ENCODE assay signal across 12 cellular contexts in the genomic region with DNA sequence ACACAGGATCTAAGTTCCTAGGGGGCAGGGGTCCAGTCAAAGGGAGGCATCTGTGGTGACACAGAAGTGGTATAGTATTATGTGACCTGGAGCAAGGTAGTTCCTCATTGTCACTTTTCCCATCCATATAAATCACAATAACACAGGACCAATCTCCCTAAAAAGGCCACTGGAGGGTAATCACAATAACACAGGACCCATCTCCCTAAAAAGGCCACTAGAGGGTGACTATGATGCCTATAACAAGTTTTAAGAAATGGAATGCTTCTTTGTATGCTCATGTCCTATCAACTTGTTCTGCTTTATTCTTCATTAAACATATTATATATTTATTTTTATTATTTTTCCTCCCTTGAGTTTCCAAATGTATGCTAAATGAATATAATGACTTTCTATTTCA.
DNase-seq lines count a peak whose midpoint lies in the region; ATAC-seq, FAIRE-seq and TF ChIP-seq lines count a peak whose summit lies in the region.
"Had no signal": no experiment of that assay in that cellular context is flagged by ENCODE, and none has a peak within 500 bp of the region (broad histone marks: within the 10 kb centered on the region; RNA-seq: fewer than 3 reads in every experiment).

No MANE protein-coding gene starts in this region.

- DNase-seq in PC-9 (no peak), kidney glomerular epithelial cell (lab: John Stamatoyannopoulos, UW) (peak; percentile 2), substantia nigra (lab: John Stamatoyannopoulos, UW) (no peak), H54 (ENCODE audit: insufficient read length, low spot score) (no peak), DMS79 (lab: John Stamatoyannopoulos, UW) (no peak)
- DNase-seq: activated gamma-delta T cell treated with Interleukin-2 at 50 U/mL for 16 hours; CD8-positive, alpha-beta memory T cell; Peyer's patch had no signal

- ATAC-seq in GM19351 (IDR thresholded peaks at IDR 0.05; ENCODE audit: unreplicated experiment) (peak; percentile 51), GM21390 (IDR thresholded peaks at IDR 0.05; ENCODE audit: unreplicated experiment) (no peak)

- intact Hi-C loops in PC-9 (cut with micrococcal nuclease; ENCODE audit: unreplicated experiment), result no loop called here

- no peaks in the 10 kb centered on the region for H3F3A ChIP-seq in PC-9 (ENCODE audit: insufficient read depth, low read depth)

- no peaks in the 10 kb centered on the region for H3K4me1 ChIP-seq in PC-9 (replicated peaks; ENCODE audit: insufficient read depth)
- H3K4me1 ChIP-seq: Peyer's patch had no signal

- POLR2A ChIA-PET in PC-9 (lab: Charles Lee; ENCODE audit: unreplicated experiment), result no interaction called here

- H3K27ac ChIP-seq in C4-2B, result no peak overlapping the region
- H3K27ac ChIP-seq in PC-9, result no peak overlapping the region
- H3K27ac ChIP-seq in substantia nigra (ENCODE audit: low read depth, low read length, poor library complexity, severe bottlenecking), result no peak overlapping the region
- H3K27ac ChIP-seq: Peyer's patch had no signal

- no peaks in the 10 kb centered on the region for H3K9me2 ChIP-seq in PC-9 (ENCODE audit: insufficient read depth)

- H3K79me2 ChIP-seq in PC-9 (ENCODE audit: low read depth), result no peaks in the 10 kb centered on the region

- CTCF ChIA-PET in PC-9 (lab: Charles Lee), result no interaction called here

- H3K27me3 ChIP-seq in PC-9 (ENCODE audit: insufficient read depth, low read depth), result 0 out of 2 replicates have a peak, but pooled peaks cover 3% of the 10 kb centered on the region
- H3K27me3 ChIP-seq: Peyer's patch had no signal

- no peak for FAIRE-seq in H54 (lab: Jason Lieb, UNC)
- FAIRE-seq: frontal cortex had no signal

- BruUV-seq in PC-9 (replicated peaks; lab: Mats Ljungman, UMichigan), result no TSS peak

- no peaks in the 10 kb centered on the region for H3K36me3 ChIP-seq in PC-9 (ENCODE audit: low read depth)
- H3K36me3 ChIP-seq: Peyer's patch had no signal

- H2AFZ ChIP-seq in PC-9, result no peak overlapping the region

- H4K20me1 ChIP-seq in PC-9 (ENCODE audit: insufficient read depth), result no peaks in the 10 kb centered on the region

- H3K4me3 ChIP-seq in PC-9, result no peak overlapping the region
- H3K4me3 ChIP-seq: Peyer's patch had no signal

- no peaks in the 10 kb centered on the region for H3K9me3 ChIP-seq in PC-9 (ENCODE audit: insufficient read depth, low read depth)
- H3K9me3 ChIP-seq: Peyer's patch had no signal

- no peak overlapping the region for H3K4me2 ChIP-seq in PC-9

- TF ChIP-seq CTCF in C4-2B (conservative IDR thresholded peaks at IDR 0.05) (peak; percentile 43), PC-9 (conservative IDR thresholded peaks at IDR 0.05) (peak; percentile 20; the same call in 1 of the 2 replicates)

- TF ChIP-seq POLR2A in H54 (IDR thresholded peaks at IDR 0.05; ENCODE audit: low read depth, low read length), result no peak
